Comparison of ENCODE assay signal across 16 cellular contexts in the genomic region with DNA sequence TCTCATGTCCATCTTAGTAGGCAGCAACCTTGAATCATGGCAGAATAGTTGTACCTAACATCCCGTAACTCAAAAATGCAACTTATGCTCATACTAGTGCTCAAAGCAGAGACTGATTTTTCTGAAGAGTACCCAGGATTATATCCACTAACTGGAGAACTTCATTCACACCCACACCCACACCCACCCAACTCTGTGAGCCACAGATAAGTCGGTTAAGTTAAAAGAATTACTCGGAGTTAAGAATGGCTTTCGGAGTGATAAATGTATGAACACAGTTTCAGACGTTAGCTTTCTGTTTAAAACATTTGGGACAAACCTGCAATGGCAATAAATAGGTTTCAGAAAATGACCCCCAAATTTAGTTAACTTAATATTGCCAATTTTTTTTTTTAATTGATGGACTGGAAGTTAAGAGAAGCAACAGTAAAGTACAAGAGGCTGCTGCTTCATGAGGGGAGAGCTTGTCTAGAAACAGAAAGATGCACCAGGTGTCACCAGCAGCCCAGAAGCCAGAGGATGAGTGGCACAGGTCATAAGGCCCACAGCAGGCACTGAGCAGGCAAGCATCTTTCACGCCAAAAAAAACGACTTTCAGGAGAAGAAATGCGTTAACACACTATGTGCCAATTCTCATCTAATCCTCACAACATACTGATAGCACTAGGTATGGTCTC.
"Had no signal": no experiment of that assay in that cellular context is flagged by ENCODE, and none has a peak within 500 bp of the region (broad histone marks: within the 10 kb centered on the region; RNA-seq: fewer than 3 reads in every experiment).

No MANE protein-coding gene starts in this region.

- H3K36me3 ChIP-seq: thyroid gland had no signal

- H3K9ac ChIP-seq: neural progenitor cell had no signal

- H3K4me3 Mint-ChIP-seq: activated CD4-positive, alpha-beta memory T cell treated with anti-CD3 and anti-CD28 coated beads for 36 hours; activated naive CD4-positive, alpha-beta T cell treated with anti-CD3 and anti-CD28 coated beads, Interleukin-2, amount 50 U/mL, for 24 hours; activated T-cell treated with anti-CD3 and anti-CD28 coated beads, Interleukin-2, amount 50 U/mL, for 72 hours; brain; dendritic cell treated with granulocyte-macrophage colony-stimulating factor and Interleukin-4, amounts not matched to agents 40 ng/mL and 50 ng/mL, for 4 days; immature natural killer cell; naive thymus-derived CD8-positive, alpha-beta T cell; neural progenitor cell had no signal

- H3K27ac ChIP-seq: hepatocyte, left lung, neural progenitor cell, spleen, thyroid gland, upper lobe of right lung had no signal

- FAIRE-seq: frontal cortex had no signal

- H3K9me3 ChIP-seq: left lung, spleen, thyroid gland, upper lobe of right lung had no signal

- H3K4me2 ChIP-seq: hepatocyte, neural progenitor cell had no signal

- H3K79me2 ChIP-seq: hepatocyte had no signal

- H3K9me3 Mint-ChIP-seq: activated CD4-positive, alpha-beta memory T cell treated with anti-CD3 and anti-CD28 coated beads for 36 hours; activated naive CD4-positive, alpha-beta T cell treated with anti-CD3 and anti-CD28 coated beads, Interleukin-2, amount 50 U/mL, for 24 hours; activated T-cell treated with anti-CD3 and anti-CD28 coated beads, Interleukin-2, amount 50 U/mL, for 72 hours; brain; dendritic cell treated with granulocyte-macrophage colony-stimulating factor and Interleukin-4, amounts not matched to agents 40 ng/mL and 50 ng/mL, for 4 days; immature natural killer cell; naive thymus-derived CD8-positive, alpha-beta T cell; neural progenitor cell had no signal

- H3K4me1 ChIP-seq: left lung, neural progenitor cell, thyroid gland, upper lobe of right lung had no signal

- H3K27me3 ChIP-seq: hepatocyte, left lung, neural progenitor cell, spleen, thyroid gland, upper lobe of right lung had no signal

- H3K4me1 Mint-ChIP-seq: brain, immature natural killer cell, neural progenitor cell had no signal

- H2AFZ ChIP-seq: hepatocyte, neural progenitor cell had no signal

- H3K4me3 ChIP-seq: hepatocyte, left lung, lung, neural progenitor cell, spleen, thyroid gland, upper lobe of right lung had no signal

- H3K27ac Mint-ChIP-seq: activated CD4-positive, alpha-beta memory T cell treated with anti-CD3 and anti-CD28 coated beads for 36 hours; activated naive CD4-positive, alpha-beta T cell treated with anti-CD3 and anti-CD28 coated beads, Interleukin-2, amount 50 U/mL, for 24 hours; activated T-cell treated with anti-CD3 and anti-CD28 coated beads, Interleukin-2, amount 50 U/mL, for 72 hours; dendritic cell treated with granulocyte-macrophage colony-stimulating factor and Interleukin-4, amounts not matched to agents 40 ng/mL and 50 ng/mL, for 4 days; neural progenitor cell; progenitor cell of endocrine pancreas had no signal

- H3K27me3 Mint-ChIP-seq: activated CD4-positive, alpha-beta memory T cell treated with anti-CD3 and anti-CD28 coated beads for 36 hours; activated naive CD4-positive, alpha-beta T cell treated with anti-CD3 and anti-CD28 coated beads, Interleukin-2, amount 50 U/mL, for 24 hours; brain; dendritic cell treated with granulocyte-macrophage colony-stimulating factor and Interleukin-4, amounts not matched to agents 40 ng/mL and 50 ng/mL, for 4 days; naive thymus-derived CD8-positive, alpha-beta T cell; progenitor cell of endocrine pancreas had no signal
